In genomic region chr9:137303031-137303892, GRCh38 we compare ENCODE assay signal across 8 cellular contexts.
DNase-seq lines count a peak whose midpoint lies in the region; ATAC-seq and TF ChIP-seq lines count a peak whose summit lies in the region.

No MANE protein-coding gene starts in this region.

- TF ChIP-seq CTCF in VCaP (conservative IDR thresholded peaks at IDR 0.05), result no peak

- H3K27ac Mint-ChIP-seq in stimulated activated naive B cell treated with anti-CD40 and anti-IgM and Interleukin-4, amounts not matched to agents 10 μg/mL and 1 μg/mL and 100 μg/mL, for 72 hours, result peak overlapping the region; percentile 31

- peak overlapping the region; percentile 60 to 69 for H3K4me3 Mint-ChIP-seq in stimulated activated naive B cell treated with anti-CD40 and anti-IgM and Interleukin-4, amounts not matched to agents 10 μg/mL and 1 μg/mL and 100 μg/mL, for 72 hours

- no peaks in the 10 kb centered on the region for H3K9me3 Mint-ChIP-seq in stimulated activated naive B cell treated with anti-CD40 and anti-IgM and Interleukin-4, amounts not matched to agents 10 μg/mL and 1 μg/mL and 100 μg/mL, for 72 hours

- peak overlapping the region; percentile 96 for H3K27ac ChIP-seq in VCaP
- H3K27ac ChIP-seq in caudate nucleus (ENCODE audit: low read depth, low read length), result no peak overlapping the region

- DNase-seq in NCI-H2171 treated with DMSO at 0.1 percent for 48 hours (lab: John Stamatoyannopoulos, UW) (peak; percentile 30), NCI-H2171 (lab: John Stamatoyannopoulos, UW) (no peak), iPS-NIHi11 (ENCODE audit: low spot score) (peak; percentile 40), caudate nucleus (lab: John Stamatoyannopoulos, UW) (no peak)
- DNase-seq in stimulated activated naive B cell treated with anti-CD40 and anti-IgM and Interleukin-4, amounts not matched to agents 10 μg/mL and 1 μg/mL and 100 μg/mL, for 72 hours, result no peak

- H3K36me3 Mint-ChIP-seq in stimulated activated naive B cell treated with anti-CD40 and anti-IgM and Interleukin-4, amounts not matched to agents 10 μg/mL and 1 μg/mL and 100 μg/mL, for 72 hours, result no peaks in the 10 kb centered on the region

- peaks cover 11 to 46% of the 10 kb centered on the region in 2 donors for H3K4me1 Mint-ChIP-seq in stimulated activated naive B cell treated with anti-CD40 and anti-IgM and Interleukin-4, amounts not matched to agents 10 μg/mL and 1 μg/mL and 100 μg/mL, for 72 hours

- peaks cover 13 to 36% of the 10 kb centered on the region in 2 donors for H3K27me3 Mint-ChIP-seq in stimulated activated naive B cell treated with anti-CD40 and anti-IgM and Interleukin-4, amounts not matched to agents 10 μg/mL and 1 μg/mL and 100 μg/mL, for 72 hours

- ATAC-seq in stimulated activated naive B cell treated with anti-CD40 and anti-IgM and Interleukin-4, amounts not matched to agents 10 μg/mL and 1 μg/mL and 100 μg/mL, for 72 hours (replicated peaks), result no peak
- ATAC-seq in GM19397 (IDR thresholded peaks at IDR 0.05; ENCODE audit: unreplicated experiment) (no peak), GM18868 (IDR thresholded peaks at IDR 0.05; ENCODE audit: unreplicated experiment) (no peak)

Comparison
In these comparisons a context has a peak if more than half of its experiments do, and no peak if none do; other contexts are left out.
1. DNase-seq: peak in NCI-H2171 treated with DMSO at 0.1 percent for 48 hours (single experiment) and iPS-NIHi11 (single experiment); none in NCI-H2171 (single experiment), stimulated activated naive B cell treated with anti-CD40 and anti-IgM and Interleukin-4, amounts not matched to agents 10 μg/mL and 1 μg/mL and 100 μg/mL, for 72 hours (single experiment) and caudate nucleus (0 of 61).